ENCODE assay signal across 13 cellular contexts in genomic region chr1:160813215-160813614, GRCh38. TPM values are rescaled to one million over a fixed set of nuclear protein-coding genes. Genes with fewer than 3 reads are reported as not detected.
A peak's percentile ranks its signal among the peaks of the same experiment; 100 is the strongest.
DNase-seq lines count a peak whose midpoint lies in the region; ATAC-seq and TF ChIP-seq lines count a peak whose summit lies in the region.
"Had no signal": no experiment of that assay in that cellular context is flagged by ENCODE, and none has a peak within 500 bp of the region (broad histone marks: within the 10 kb centered on the region; RNA-seq: fewer than 3 reads in every experiment).

No MANE protein-coding gene starts in this region.

- no peaks in the 10 kb centered on the region for H3K36me3 Mint-ChIP-seq in Caco-2 (ENCODE audit: insufficient read depth, unreplicated experiment)
- peaks cover 87% of the 10 kb centered on the region for H3K36me3 Mint-ChIP-seq in activated B cell treated with CpG ODN at 0.5 μM for 24 hours (ENCODE audit: low read depth)

- no peaks in the 10 kb centered on the region for H3K9me3 ChIP-seq in Caco-2
- no peaks in the 10 kb centered on the region for H3K9me3 ChIP-seq in HCT116 (ENCODE audit: control insufficient read depth in 1 of 2, insufficient read depth in 1 of 2, low read depth in 1 of 2, low read length in 2 of 2)
- no peaks in the 10 kb centered on the region for H3K9me3 ChIP-seq in left lung
- no peaks in the 10 kb centered on the region for H3K9me3 ChIP-seq in transverse colon
- H3K9me3 ChIP-seq in esophagus squamous epithelium = no peaks in the 10 kb centered on the region

- peaks cover 13% of the 10 kb centered on the region for H3K9me3 Mint-ChIP-seq in Caco-2 (ENCODE audit: unreplicated experiment)
- H3K9me3 Mint-ChIP-seq in activated B cell treated with CpG ODN at 0.5 μM for 24 hours = no peaks in the 10 kb centered on the region

- peak overlapping the region; percentile 69 for H3K4me2 ChIP-seq in HCT116 (ENCODE audit: low read length)

- no peak for TF ChIP-seq RAD21 in HCT116 (IDR thresholded peaks at IDR 0.05; ENCODE audit: low read depth)

- RAD21 ChIA-PET in HCT116 (lab: Charles Lee; ENCODE audit: low non-redundant PET in 1 of 2, low total read pairs in 2 of 2, uncharacterized antibody in 2 of 2, unreplicated experiment in 2 of 2) = no interaction called here

- TF ChIP-seq CTCF in Caco-2 (IDR thresholded peaks at IDR 0.05; ENCODE audit: insufficient read depth in 1 of 2, low read depth in 1 of 2, low read length in 1 of 2, severe bottlenecking in 1 of 2, unreplicated experiment in 1 of 2) (no peak), HCT116 (IDR thresholded peaks at IDR 0.05 in 2 of 3, conservative IDR thresholded peaks at IDR 0.05 in 1 of 3; ENCODE audit: borderline replicate concordance in 1 of 3, insufficient read depth in 1 of 3, low read depth in 2 of 3, low read length in 2 of 3) (no peak), activated B cell treated with CpG ODN at 0.5 μM for 24 hours (IDR thresholded peaks at IDR 0.05) (no peak), left lung (IDR thresholded peaks at IDR 0.05) (no peak), transverse colon (IDR thresholded peaks at IDR 0.05) (no peak), esophagus squamous epithelium (IDR thresholded peaks at IDR 0.05) (no peak), GM13976 (IDR thresholded peaks at IDR 0.05; ENCODE audit: borderline replicate concordance, control extremely low read depth, extremely low read depth, insufficient read depth, missing control alignments) (no peak)

- no TSS peak for BruUV-seq in Caco-2 (replicated peaks; lab: Mats Ljungman, UMichigan)
- BruUV-seq in HCT116 (replicated peaks; lab: Mats Ljungman, UMichigan) = no TSS peak

- no peaks in the 10 kb centered on the region for H3K79me2 ChIP-seq in HCT116 (ENCODE audit: insufficient read depth, low read length)

- H3K27ac ChIP-seq in HCT116 (ENCODE audit: low read depth, low read length) (no peak overlapping the region), left lung (no peak overlapping the region), transverse colon (no peak overlapping the region), esophagus squamous epithelium (no peak overlapping the region)

- POLR2A ChIA-PET in Caco-2 (lab: Charles Lee) (no interaction called here), HCT116 (lab: Charles Lee) (no interaction called here), activated B cell treated with CpG ODN at 0.5 μM for 24 hours (lab: Charles Lee) (interaction anchor here (0.7 kb wide), 1 partner anchor 23 kb away, joined by 3 read pairs; no protein-coding TSS in a partner anchor)

- peak overlapping the region; percentile 83 for H2AFZ ChIP-seq in HCT116 (ENCODE audit: low read depth, low read length, poor library complexity, severe bottlenecking)

- H3K4me1 Mint-ChIP-seq in Caco-2 (ENCODE audit: low read depth, unreplicated experiment) (peaks cover 35% of the 10 kb centered on the region), activated B cell treated with CpG ODN at 0.5 μM for 24 hours (peaks cover 22% of the 10 kb centered on the region)

- H3K4me1 ChIP-seq in Caco-2 (peaks cover 31% of the 10 kb centered on the region), HCT116 (ENCODE audit: control insufficient read depth in 1 of 2, insufficient read depth in 2 of 2, low read length in 2 of 2) (peaks cover 9 to 13% of the 10 kb centered on the region in 2 experiments), left lung (no peaks in the 10 kb centered on the region), transverse colon (no peaks in the 10 kb centered on the region), esophagus squamous epithelium (no peaks in the 10 kb centered on the region)

- H3K4me3 ChIP-seq in Caco-2 (ENCODE audit: low read depth, low read length) (no peak overlapping the region), HCT116 (replicated peaks in 1 of 2; ENCODE audit: low read depth in 1 of 2, low read length in 2 of 2) (no peak overlapping the region), left lung (no peak overlapping the region), transverse colon (no peak overlapping the region), esophagus squamous epithelium (no peak overlapping the region)

- TF ChIP-seq POLR2A in HCT116 (IDR thresholded peaks at IDR 0.05; ENCODE audit: borderline replicate concordance, extremely low read depth, insufficient read depth, insufficient read length) (no peak), transverse colon (IDR thresholded peaks at IDR 0.05) (no peak), esophagus squamous epithelium (IDR thresholded peaks at IDR 0.05) (no peak)

- H3K27ac Mint-ChIP-seq in Caco-2 (ENCODE audit: unreplicated experiment) (peak overlapping the region; percentile 11), activated B cell treated with CpG ODN at 0.5 μM for 24 hours (peak overlapping the region; percentile 13)

- no peaks in the 10 kb centered on the region for H4K20me1 ChIP-seq in HCT116 (ENCODE audit: insufficient read depth)

- TF ChIP-seq EP300 in transverse colon (IDR thresholded peaks at IDR 0.05; ENCODE audit: low read depth) = no peak

- peak; percentile 98 for ATAC-seq in HCT116
- no peak for ATAC-seq in activated B cell treated with CpG ODN at 0.5 μM for 24 hours (ENCODE audit: low read depth)
- peak; percentile 57 for ATAC-seq in left lung
- ATAC-seq: Panc1 had no signal

- no peaks in the 10 kb centered on the region for H3K27me3 ChIP-seq in Caco-2 (replicated peaks; ENCODE audit: control insufficient read depth, insufficient read depth, low read length)
- no peaks in the 10 kb centered on the region for H3K27me3 ChIP-seq in HCT116 (ENCODE audit: insufficient read depth, low read length)
- no peaks in the 10 kb centered on the region for H3K27me3 ChIP-seq in left lung
- H3K27me3 ChIP-seq in transverse colon = no peaks in the 10 kb centered on the region
- H3K27me3 ChIP-seq in esophagus squamous epithelium = no peaks in the 10 kb centered on the region

- H3K9ac ChIP-seq in HCT116 (ENCODE audit: low read length) = no peak overlapping the region

- no peak overlapping the region for H3K4me3 Mint-ChIP-seq in Caco-2 (ENCODE audit: unreplicated experiment)
- H3K4me3 Mint-ChIP-seq in activated B cell treated with CpG ODN at 0.5 μM for 24 hours = no peak overlapping the region

- CTCF ChIA-PET in Caco-2 (lab: Charles Lee) (no interaction called here), HCT116 (lab: Charles Lee) (no interaction called here), activated B cell treated with CpG ODN at 0.5 μM for 24 hours (lab: Charles Lee) (no interaction called here)

- intact Hi-C loops in Caco-2 (cut with micrococcal nuclease; ENCODE audit: unreplicated experiment) (no loop called here), HCT116 (cut with micrococcal nuclease) (no loop called here), activated B cell treated with CpG ODN at 0.5 μM for 24 hours (cut with micrococcal nuclease) (no loop called here), left lung (cut with DNase I) (no loop called here), transverse colon (cut with DNase I; ENCODE audit: low total_unique reads) (no loop called here), esophagus squamous epithelium (cut with DNase I) (no loop called here)

- H3K9me2 ChIP-seq in HCT116 (ENCODE audit: insufficient read depth) = no peaks in the 10 kb centered on the region

- in situ Hi-C loops in transverse colon (cut with MboI; ENCODE audit: low pct_ligation_motif_present in 1 of 4, low pct_unique_long_range_greater_than_20kb in 1 of 4, low sequenced_read_pairs in 3 of 4) (no loop called here), GM13976 (cut with MboI; ENCODE audit: low sequenced_read_pairs, unreplicated experiment) (no loop called here)

- H3K27me3 Mint-ChIP-seq in Caco-2 (ENCODE audit: insufficient read depth, unreplicated experiment) (no peaks in the 10 kb centered on the region), activated B cell treated with CpG ODN at 0.5 μM for 24 hours (no peaks in the 10 kb centered on the region)

- H3K36me3 ChIP-seq in Caco-2 (ENCODE audit: control insufficient read depth, insufficient read depth, low read length) (no peaks in the 10 kb centered on the region), HCT116 (ENCODE audit: control insufficient read depth in 1 of 2, insufficient read depth in 2 of 2, low read length in 2 of 2) (no peaks in the 10 kb centered on the region), left lung (no peaks in the 10 kb centered on the region), transverse colon (no peaks in the 10 kb centered on the region), esophagus squamous epithelium (no peaks in the 10 kb centered on the region)

- peak in 1 of 2 experiments; percentile 12 for DNase-seq in Caco-2
- peak; percentile 69 for DNase-seq in HCT116 (ENCODE audit: low read depth, low spot score)
- DNase-seq in activated B cell treated with CpG ODN at 0.5 μM for 24 hours = no peak
- DNase-seq in left lung = no peak
- DNase-seq in transverse colon = no peak
- DNase-seq in SIG-M5 treated with dmso at 0.1 percent for 504 hours (lab: John Stamatoyannopoulos, UW; ENCODE audit: unreplicated experiment) = no peak
- no peak for DNase-seq in esophagus squamous epithelium (lab: John Stamatoyannopoulos, UW)
- DNase-seq in GM13976 (ENCODE audit: low spot score) = no peak
- DNase-seq: activated CD8-positive, alpha-beta memory T cell treated with anti-CD3 and anti-CD28 coated beads, Interleukin-2, amount 50 U/mL, for 48 hours; COR-L47; T1000 had no signal

- 77 to 90% methylated on average over 3 to 7 of the region's 7 CpGs for WGBS in transverse colon (ENCODE audit: low coverage in 1 of 2), 2 donors
- 43 to 78% methylated on average over 6 to 7 of the region's 7 CpGs for WGBS in esophagus squamous epithelium, 2 donors

TF ChIP-seq in HCT116, 20 proteins besides CTCF, POLR2A, EP300 and RAD21 (continues in another document):
- peak; percentile 24; the same call in 1 of the 2 replicates for TF ChIP-seq POLR2AphosphoS5 (IDR thresholded peaks at IDR 0.05; ENCODE audit: low read depth, low read length)
- TF ChIP-seq EZH2phosphoT487 (IDR thresholded peaks at IDR 0.05; ENCODE audit: borderline replicate concordance) = no peak
- TF ChIP-seq ZNF274 (IDR thresholded peaks at IDR 0.05; ENCODE audit: low read depth, low read length) = no peak
- peak; percentile 46 for TF ChIP-seq TCF7L2 (IDR thresholded peaks at IDR 0.05; ENCODE audit: borderline replicate concordance, extremely low read depth, insufficient read depth, insufficient read length)

RNA-seq across cellular contexts. Expression of gene LY9, which starts 17.2 kb away (rescaled TPM):
- total RNA-seq in Caco-2 (2022) (not detected in 2 replicates), HCT116 (2021; ENCODE audit: unreplicated experiment) (0.22 TPM), activated B cell treated with CpG ODN at 0.5 μM for 24 hours (63.6 and 71.6 TPM in 2 replicates), left lung (1 to 10 TPM in 1 of 2 donors, under 1 TPM in 1; 0.82 to 2.5 TPM), transverse colon (1 to 10 TPM in 3 of 4 donors, under 1 TPM in 1; 0.40 to 9.4 (median 1.8) TPM), esophagus squamous epithelium (1 to 10 TPM in 1 of 4 donors, under 1 TPM in 3; 0.26 to 3.2 (median 0.60) TPM)
- polyA plus RNA-seq in HCT116 (2012) = not detected in 2 replicates
- total RNA-seq: endothelial cell of umbilical vein had no signal
- polyA plus RNA-seq: endothelial cell of umbilical vein had no signal

RNA-seq across cellular contexts. Expression of gene CD244, which starts 49.5 kb away (rescaled TPM):
- 0.11 TPM in 1 of 2 replicates, not detected in the other for total RNA-seq in Caco-2 (2022)
- total RNA-seq in HCT116 (2021; ENCODE audit: unreplicated experiment) = not detected
- polyA plus RNA-seq in HCT116 (2012) = not detected in 2 replicates
- not detected in 2 replicates for total RNA-seq in activated B cell treated with CpG ODN at 0.5 μM for 24 hours
- 1 to 10 TPM in 1 of 2 donors, under 1 TPM in 1; 0.90 to 3.7 TPM for total RNA-seq in left lung
- total RNA-seq in transverse colon = under 1 TPM in 2 of 4 donors, not detected in 2; 0.48 to 0.55 TPM
- 1 to 10 TPM in 1 of 4 donors, under 1 TPM in 3; 0.18 to 1.7 (median 0.56) TPM for total RNA-seq in esophagus squamous epithelium
- total RNA-seq: endothelial cell of umbilical vein had no signal
- polyA plus RNA-seq: endothelial cell of umbilical vein had no signal
